In genomic region chr6:7256785-7257184, GRCh38 we compare ENCODE assay signal across 15 cellular contexts. TPM values are rescaled to one million over a fixed set of nuclear protein-coding genes. Genes with fewer than 3 reads are reported as not detected.
DNase-seq lines count a peak whose midpoint lies in the region; ATAC-seq and TF ChIP-seq lines count a peak whose summit lies in the region.
"Had no signal": no experiment of that assay in that cellular context is flagged by ENCODE, and none has a peak within 500 bp of the region (broad histone marks: within the 10 kb centered on the region; RNA-seq: fewer than 3 reads in every experiment).

No MANE protein-coding gene starts in this region.

- H3K27ac ChIP-seq in osteoblast (ENCODE audit: low read depth, low read length): no peak overlapping the region
- peak overlapping the region in 2 of 8 donors; percentile 81 to 89 for H3K27ac ChIP-seq in spleen

- no peaks in the 10 kb centered on the region for H3K9me3 Mint-ChIP-seq in dendritic cell treated with granulocyte-macrophage colony-stimulating factor and Interleukin-4, amounts not matched to agents 40 ng/mL and 50 ng/mL, for 4 days
- H3K9me3 Mint-ChIP-seq in stimulated activated effector memory CD8-positive, alpha-beta T cell treated with anti-CD3 and anti-CD28 coated beads, Interleukin-12 subunit alpha, Interleukin-12 subunit beta, amount 100 ng/mL, for 72 hours: no peaks in the 10 kb centered on the region

- H3K27me3 Mint-ChIP-seq in dendritic cell treated with granulocyte-macrophage colony-stimulating factor and Interleukin-4, amounts not matched to agents 40 ng/mL and 50 ng/mL, for 4 days: no peaks in the 10 kb centered on the region

- WGBS in spleen, 5 donors: 76 to 98% (median 89%) methylated on average over 4 of the region's 4 CpGs

- H4K20me1 ChIP-seq in osteoblast (ENCODE audit: insufficient read depth, low read length): no peaks in the 10 kb centered on the region
- H4K20me1 ChIP-seq: BLaER1 had no signal

- no peak for TF ChIP-seq CTCF in osteoblast (IDR thresholded peaks at IDR 0.05; ENCODE audit: extremely low read depth, low read depth, low read length)
- TF ChIP-seq CTCF in spleen (IDR thresholded peaks at IDR 0.05 in 8 of 11, conservative IDR thresholded peaks at IDR 0.05 in 3 of 11): no peak

- no peak overlapping the region for H3K4me3 Mint-ChIP-seq in dendritic cell treated with granulocyte-macrophage colony-stimulating factor and Interleukin-4, amounts not matched to agents 40 ng/mL and 50 ng/mL, for 4 days
- no peak overlapping the region for H3K4me3 Mint-ChIP-seq in stimulated activated effector memory CD8-positive, alpha-beta T cell treated with anti-CD3 and anti-CD28 coated beads, Interleukin-12 subunit alpha, Interleukin-12 subunit beta, amount 100 ng/mL, for 72 hours
- H3K4me3 Mint-ChIP-seq: GM23338 had no signal

- H3K4me2 ChIP-seq in osteoblast (ENCODE audit: insufficient read depth, low read length): no peak overlapping the region
- H3K4me2 ChIP-seq: BLaER1, GM23338 had no signal

- peaks cover 7% of the 10 kb centered on the region for H3K36me3 ChIP-seq in osteoblast (ENCODE audit: insufficient read depth, low read length)
- peaks cover 0 to 12% (median 4%) of the 10 kb centered on the region in 6 donors for H3K36me3 ChIP-seq in spleen

- H3K4me1 ChIP-seq in osteoblast (ENCODE audit: insufficient read depth, low read length) (no peaks in the 10 kb centered on the region), spleen (peaks cover 14 to 87% (median 41%) of the 10 kb centered on the region in 6 donors)

- peak; percentile 45 for DNase-seq in activated effector memory CD4-positive, alpha-beta T cell treated with anti-CD3 and anti-CD28 coated beads, Interleukin-2, amount 50 U/mL, for 16 hours
- DNase-seq in activated effector memory CD4-positive, alpha-beta T cell treated with Interleukin-2 at 50 U/mL for 16 hours: no peak
- DNase-seq in osteoblast (ENCODE audit: insufficient read length, low spot score, missing footprints) (peak; percentile 38), spleen (peak; percentile 51), hypothalamus (lab: John Stamatoyannopoulos, UW) (no peak), foreskin melanocyte (no peak)
- no peak for DNase-seq in stimulated activated effector memory CD8-positive, alpha-beta T cell treated with anti-CD3 and anti-CD28 coated beads, Interleukin-12 subunit alpha, Interleukin-12 subunit beta, amount 100 ng/mL, for 72 hours (ENCODE audit: low spot score in 2 of 2)
- DNase-seq: 8988T; Caco-2; CD4-positive, CD25-positive, alpha-beta regulatory T cell; GDM1; HCEC 1CT had no signal

- no peak overlapping the region for H2AFZ ChIP-seq in osteoblast (ENCODE audit: low read length)
- H2AFZ ChIP-seq: GM23338 had no signal

- peaks cover 5% of the 10 kb centered on the region for H3K36me3 Mint-ChIP-seq in dendritic cell treated with granulocyte-macrophage colony-stimulating factor and Interleukin-4, amounts not matched to agents 40 ng/mL and 50 ng/mL, for 4 days (ENCODE audit: low read depth)
- H3K36me3 Mint-ChIP-seq in stimulated activated effector memory CD8-positive, alpha-beta T cell treated with anti-CD3 and anti-CD28 coated beads, Interleukin-12 subunit alpha, Interleukin-12 subunit beta, amount 100 ng/mL, for 72 hours: peaks cover 6% of the 10 kb centered on the region
- H3K36me3 Mint-ChIP-seq: CD4-positive, CD25-positive, alpha-beta regulatory T cell had no signal

- peaks cover 3% of the 10 kb centered on the region for H3K9me3 ChIP-seq in osteoblast (ENCODE audit: low read depth, low read length)
- H3K9me3 ChIP-seq in spleen: peaks cover 0 to 14% (median 9%) of the 10 kb centered on the region in 8 donors

- H3K79me2 ChIP-seq in osteoblast (ENCODE audit: insufficient read depth, low read length): no peaks in the 10 kb centered on the region

- no peak for TF ChIP-seq POLR2A in spleen (IDR thresholded peaks at IDR 0.05)

- H3K27me3 ChIP-seq in osteoblast (ENCODE audit: insufficient read depth, low read length) (no peaks in the 10 kb centered on the region), spleen (replicated peaks in 1 of 7) (peaks cover 0 to under 1% (median 0%) of the 10 kb centered on the region in 7 donors)
- H3K27me3 ChIP-seq: BLaER1 had no signal

- ATAC-seq in stimulated activated effector memory CD8-positive, alpha-beta T cell treated with anti-CD3 and anti-CD28 coated beads, Interleukin-12 subunit alpha, Interleukin-12 subunit beta, amount 100 ng/mL, for 72 hours: no peak
- ATAC-seq: GM23338 had no signal

- intact Hi-C loops in dendritic cell treated with granulocyte-macrophage colony-stimulating factor and Interleukin-4, amounts not matched to agents 40 ng/mL and 50 ng/mL, for 4 days (cut with micrococcal nuclease): no loop called here
- intact Hi-C loops in spleen (cut with DNase I; ENCODE audit: low total_unique reads): no loop called here

- H3K4me1 Mint-ChIP-seq in dendritic cell treated with granulocyte-macrophage colony-stimulating factor and Interleukin-4, amounts not matched to agents 40 ng/mL and 50 ng/mL, for 4 days (ENCODE audit: low read depth): peaks cover 97% of the 10 kb centered on the region
- peaks cover 13% of the 10 kb centered on the region for H3K4me1 Mint-ChIP-seq in stimulated activated effector memory CD8-positive, alpha-beta T cell treated with anti-CD3 and anti-CD28 coated beads, Interleukin-12 subunit alpha, Interleukin-12 subunit beta, amount 100 ng/mL, for 72 hours

- H3K4me3 ChIP-seq in osteoblast (ENCODE audit: insufficient read depth, low read length) (no peak overlapping the region), spleen (no peak overlapping the region)
- H3K4me3 ChIP-seq: BLaER1, GM23338 had no signal

- peak overlapping the region; percentile 94 for H3K27ac Mint-ChIP-seq in dendritic cell treated with granulocyte-macrophage colony-stimulating factor and Interleukin-4, amounts not matched to agents 40 ng/mL and 50 ng/mL, for 4 days
- no peak overlapping the region for H3K27ac Mint-ChIP-seq in stimulated activated effector memory CD8-positive, alpha-beta T cell treated with anti-CD3 and anti-CD28 coated beads, Interleukin-12 subunit alpha, Interleukin-12 subunit beta, amount 100 ng/mL, for 72 hours
- H3K27ac Mint-ChIP-seq: GM23338 had no signal

RNA-seq across cellular contexts. Expression of gene SSR1, which starts 56.2 kb away (rescaled TPM):
- total RNA-seq in osteoblast (89.4 and 108 TPM in 2 replicates), spleen (100 to 1,000 TPM in 4 of 7 donors, 10 to 100 TPM in 3; 70.7 to 132 (median 114) TPM)
- 10 to 100 TPM; 15.8 to 21.8 (median 20.9) TPM for polyA plus RNA-seq in spleen

Comparison
In these comparisons a context has a peak if more than half of its experiments do, and no peak if none do; other contexts are left out.
1. DNase-seq: peak in activated effector memory CD4-positive, alpha-beta T cell treated with anti-CD3 and anti-CD28 coated beads, Interleukin-2, amount 50 U/mL, for 16 hours (single experiment), osteoblast (single experiment) and spleen (single experiment); none in activated effector memory CD4-positive, alpha-beta T cell treated with Interleukin-2 at 50 U/mL for 16 hours (single experiment), stimulated activated effector memory CD8-positive, alpha-beta T cell treated with anti-CD3 and anti-CD28 coated beads, Interleukin-12 subunit alpha, Interleukin-12 subunit beta, amount 100 ng/mL, for 72 hours (0 of 2), hypothalamus (0 of 51) and foreskin melanocyte (single experiment).